Comparison of ENCODE assay signal across 1 cellular context in the genomic region with DNA sequence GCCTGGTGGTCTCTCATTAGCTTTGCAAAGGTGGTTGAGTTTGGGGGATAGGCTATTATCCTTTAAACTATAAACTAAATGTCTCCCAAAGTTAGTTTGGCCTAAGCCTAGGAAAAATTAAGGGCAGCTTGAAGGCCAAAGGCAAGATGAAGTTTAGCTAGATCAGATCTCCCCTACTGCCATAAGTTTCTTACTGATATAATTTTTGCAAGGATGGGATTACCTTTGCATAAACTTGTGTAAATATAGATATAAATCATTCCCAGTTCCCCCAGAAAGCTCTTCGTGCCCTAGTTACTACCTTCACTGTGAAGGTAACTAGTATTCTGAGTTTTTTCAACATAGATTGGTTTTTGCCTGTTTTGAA.
TF ChIP-seq lines count a peak whose summit lies in the region.

No MANE protein-coding gene starts in this region.

TF ChIP-seq in K562, 482 proteins besides CTCF, POLR2A, EP300 and RAD21 (continues in another document):
- no peak for TF ChIP-seq MECOM (CRISPR knock-in tag; IDR thresholded peaks at IDR 0.05)
- peak; percentile 89 for TF ChIP-seq DPF2 (IDR thresholded peaks at IDR 0.05)
- TF ChIP-seq TCFL5 (CRISPR knock-in tag; conservative IDR thresholded peaks at IDR 0.05), result no peak
- peak; percentile 72 for TF ChIP-seq SMARCA4 (IDR thresholded peaks at IDR 0.05)
- TF ChIP-seq TEAD4 (IDR thresholded peaks at IDR 0.05; ENCODE audit: low read length), result peak; percentile 73; the same call in 1 of the 2 replicates
- TF ChIP-seq TEAD4 (CRISPR knock-in tag; IDR thresholded peaks at IDR 0.05; ENCODE audit: borderline replicate concordance), result no peak
- TF ChIP-seq LCOR (CRISPR knock-in tag; IDR thresholded peaks at IDR 0.05), result no peak
- no peak for TF ChIP-seq CEBPG (CRISPR knock-in tag; IDR thresholded peaks at IDR 0.05)
- no peak for TF ChIP-seq CEBPG (tag; conservative IDR thresholded peaks at IDR 0.05 in 1 of 2, IDR thresholded peaks at IDR 0.05 in 1 of 2)
- TF ChIP-seq TEAD1 (CRISPR knock-in tag; IDR thresholded peaks at IDR 0.05), result 0 out of 4 replicates have a peak, but pooled peaks of 1 of the 2 experiments have one; percentile 27
- no peak for TF ChIP-seq ZNF24 (IDR thresholded peaks at IDR 0.05)
- TF ChIP-seq ZKSCAN3 (CRISPR knock-in tag; IDR thresholded peaks at IDR 0.05), result no peak
- TF ChIP-seq NCOR1 (IDR thresholded peaks at IDR 0.05), result 0 out of 2 replicates have a peak, but pooled peaks have one; percentile 4
- TF ChIP-seq SOX6 (IDR thresholded peaks at IDR 0.05), result peak; percentile 19; the same call in 1 of the 2 replicates
- TF ChIP-seq, protein P1, sequence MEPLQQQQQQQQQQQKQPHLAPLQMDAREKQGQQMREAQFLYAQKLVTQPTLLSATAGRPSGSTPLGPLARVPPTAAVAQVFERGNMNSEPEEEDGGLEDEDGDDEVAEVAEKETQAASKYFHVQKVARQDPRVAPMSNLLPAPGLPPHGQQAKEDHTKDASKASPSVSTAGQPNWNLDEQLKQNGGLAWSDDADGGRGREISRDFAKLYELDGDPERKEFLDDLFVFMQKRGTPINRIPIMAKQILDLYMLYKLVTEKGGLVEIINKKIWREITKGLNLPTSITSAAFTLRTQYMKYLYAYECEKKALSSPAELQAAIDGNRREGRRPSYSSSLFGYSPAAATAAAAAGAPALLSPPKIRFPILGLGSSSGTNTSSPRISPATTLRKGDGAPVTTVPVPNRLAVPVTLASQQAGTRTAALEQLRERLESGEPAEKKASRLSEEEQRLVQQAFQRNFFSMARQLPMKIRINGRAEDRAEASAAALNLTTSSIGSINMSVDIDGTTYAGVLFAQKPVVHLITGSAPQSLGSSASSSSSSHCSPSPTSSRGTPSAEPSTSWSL (CRISPR knock-in tag; IDR thresholded peaks at IDR 0.05; ENCODE audit: borderline replicate concordance), result no peak
- 0 out of 2 replicates have a peak, but pooled peaks have one; percentile 30 for TF ChIP-seq LEF1 (IDR thresholded peaks at IDR 0.05)
- TF ChIP-seq, protein P2, sequence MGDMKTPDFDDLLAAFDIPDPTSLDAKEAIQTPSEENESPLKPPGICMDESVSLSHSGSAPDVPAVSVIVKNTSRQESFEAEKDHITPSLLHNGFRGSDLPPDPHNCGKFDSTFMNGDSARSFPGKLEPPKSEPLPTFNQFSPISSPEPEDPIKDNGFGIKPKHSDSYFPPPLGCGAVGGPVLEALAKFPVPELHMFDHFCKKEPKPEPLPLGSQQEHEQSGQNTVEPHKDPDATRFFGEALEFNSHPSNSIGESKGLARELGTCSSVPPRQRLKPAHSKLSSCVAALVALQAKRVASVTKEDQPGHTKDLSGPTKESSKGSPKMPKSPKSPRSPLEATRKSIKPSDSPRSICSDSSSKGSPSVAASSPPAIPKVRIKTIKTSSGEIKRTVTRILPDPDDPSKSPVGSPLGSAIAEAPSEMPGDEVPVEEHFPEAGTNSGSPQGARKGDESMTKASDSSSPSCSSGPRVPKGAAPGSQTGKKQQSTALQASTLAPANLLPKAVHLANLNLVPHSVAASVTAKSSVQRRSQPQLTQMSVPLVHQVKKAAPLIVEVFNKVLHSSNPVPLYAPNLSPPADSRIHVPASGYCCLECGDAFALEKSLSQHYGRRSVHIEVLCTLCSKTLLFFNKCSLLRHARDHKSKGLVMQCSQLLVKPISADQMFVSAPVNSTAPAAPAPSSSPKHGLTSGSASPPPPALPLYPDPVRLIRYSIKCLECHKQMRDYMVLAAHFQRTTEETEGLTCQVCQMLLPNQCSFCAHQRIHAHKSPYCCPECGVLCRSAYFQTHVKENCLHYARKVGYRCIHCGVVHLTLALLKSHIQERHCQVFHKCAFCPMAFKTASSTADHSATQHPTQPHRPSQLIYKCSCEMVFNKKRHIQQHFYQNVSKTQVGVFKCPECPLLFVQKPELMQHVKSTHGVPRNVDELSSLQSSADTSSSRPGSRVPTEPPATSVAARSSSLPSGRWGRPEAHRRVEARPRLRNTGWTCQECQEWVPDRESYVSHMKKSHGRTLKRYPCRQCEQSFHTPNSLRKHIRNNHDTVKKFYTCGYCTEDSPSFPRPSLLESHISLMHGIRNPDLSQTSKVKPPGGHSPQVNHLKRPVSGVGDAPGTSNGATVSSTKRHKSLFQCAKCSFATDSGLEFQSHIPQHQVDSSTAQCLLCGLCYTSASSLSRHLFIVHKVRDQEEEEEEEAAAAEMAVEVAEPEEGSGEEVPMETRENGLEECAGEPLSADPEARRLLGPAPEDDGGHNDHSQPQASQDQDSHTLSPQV (IDR thresholded peaks at IDR 0.05), result 0 out of 2 replicates have a peak, but pooled peaks have one; percentile 16
- TF ChIP-seq ZC3H11A (IDR thresholded peaks at IDR 0.05; ENCODE audit: low read depth, low read length), result no peak
- no peak for TF ChIP-seq SETDB1 (IDR thresholded peaks at IDR 0.05; ENCODE audit: low read length)
- TF ChIP-seq, protein P3, sequence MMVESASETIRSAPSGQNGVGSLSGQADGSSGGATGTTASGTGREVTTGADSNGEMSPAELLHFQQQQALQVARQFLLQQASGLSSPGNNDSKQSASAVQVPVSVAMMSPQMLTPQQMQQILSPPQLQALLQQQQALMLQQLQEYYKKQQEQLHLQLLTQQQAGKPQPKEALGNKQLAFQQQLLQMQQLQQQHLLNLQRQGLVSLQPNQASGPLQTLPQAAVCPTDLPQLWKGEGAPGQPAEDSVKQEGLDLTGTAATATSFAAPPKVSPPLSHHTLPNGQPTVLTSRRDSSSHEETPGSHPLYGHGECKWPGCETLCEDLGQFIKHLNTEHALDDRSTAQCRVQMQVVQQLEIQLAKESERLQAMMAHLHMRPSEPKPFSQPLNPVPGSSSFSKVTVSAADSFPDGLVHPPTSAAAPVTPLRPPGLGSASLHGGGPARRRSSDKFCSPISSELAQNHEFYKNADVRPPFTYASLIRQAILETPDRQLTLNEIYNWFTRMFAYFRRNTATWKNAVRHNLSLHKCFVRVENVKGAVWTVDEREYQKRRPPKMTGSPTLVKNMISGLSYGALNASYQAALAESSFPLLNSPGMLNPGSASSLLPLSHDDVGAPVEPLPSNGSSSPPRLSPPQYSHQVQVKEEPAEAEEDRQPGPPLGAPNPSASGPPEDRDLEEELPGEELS (CRISPR knock-in tag; IDR thresholded peaks at IDR 0.05; ENCODE audit: borderline replicate concordance), result no peak
- no peak for TF ChIP-seq KLF10 (CRISPR knock-in tag; IDR thresholded peaks at IDR 0.05)
- no peak for TF ChIP-seq ILF3 (IDR thresholded peaks at IDR 0.05; ENCODE audit: borderline replicate concordance)
- TF ChIP-seq ARNT (IDR thresholded peaks at IDR 0.05), result no peak
- TF ChIP-seq CCNT2 (IDR thresholded peaks at IDR 0.05; ENCODE audit: borderline replicate concordance, extremely low read depth, insufficient read length, low read depth, low read length), result peak; percentile 45
- TF ChIP-seq CC2D1A (IDR thresholded peaks at IDR 0.05), result no peak
- no peak for TF ChIP-seq ZNF146 (CRISPR knock-in tag; IDR thresholded peaks at IDR 0.05; ENCODE audit: unreplicated experiment)
- TF ChIP-seq CBFA2T3 (IDR thresholded peaks at IDR 0.05), result peak; percentile 68
- peak in 1 of 2 experiments; percentile 35; a peak in 1 of 4 replicates for TF ChIP-seq SRF (CRISPR knock-in tag; IDR thresholded peaks at IDR 0.05)
- TF ChIP-seq, protein P4, sequence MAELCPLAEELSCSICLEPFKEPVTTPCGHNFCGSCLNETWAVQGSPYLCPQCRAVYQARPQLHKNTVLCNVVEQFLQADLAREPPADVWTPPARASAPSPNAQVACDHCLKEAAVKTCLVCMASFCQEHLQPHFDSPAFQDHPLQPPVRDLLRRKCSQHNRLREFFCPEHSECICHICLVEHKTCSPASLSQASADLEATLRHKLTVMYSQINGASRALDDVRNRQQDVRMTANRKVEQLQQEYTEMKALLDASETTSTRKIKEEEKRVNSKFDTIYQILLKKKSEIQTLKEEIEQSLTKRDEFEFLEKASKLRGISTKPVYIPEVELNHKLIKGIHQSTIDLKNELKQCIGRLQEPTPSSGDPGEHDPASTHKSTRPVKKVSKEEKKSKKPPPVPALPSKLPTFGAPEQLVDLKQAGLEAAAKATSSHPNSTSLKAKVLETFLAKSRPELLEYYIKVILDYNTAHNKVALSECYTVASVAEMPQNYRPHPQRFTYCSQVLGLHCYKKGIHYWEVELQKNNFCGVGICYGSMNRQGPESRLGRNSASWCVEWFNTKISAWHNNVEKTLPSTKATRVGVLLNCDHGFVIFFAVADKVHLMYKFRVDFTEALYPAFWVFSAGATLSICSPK (IDR thresholded peaks at IDR 0.05; ENCODE audit: borderline replicate concordance), result no peak
- TF ChIP-seq TAL1 (IDR thresholded peaks at IDR 0.05), result peak; percentile 76
- TF ChIP-seq ZNF584 (CRISPR knock-in tag; IDR thresholded peaks at IDR 0.05; ENCODE audit: low read depth), result no peak
- peak; percentile 68 for TF ChIP-seq ZFX (CRISPR knock-in tag; IDR thresholded peaks at IDR 0.05)
- TF ChIP-seq, protein P5, sequence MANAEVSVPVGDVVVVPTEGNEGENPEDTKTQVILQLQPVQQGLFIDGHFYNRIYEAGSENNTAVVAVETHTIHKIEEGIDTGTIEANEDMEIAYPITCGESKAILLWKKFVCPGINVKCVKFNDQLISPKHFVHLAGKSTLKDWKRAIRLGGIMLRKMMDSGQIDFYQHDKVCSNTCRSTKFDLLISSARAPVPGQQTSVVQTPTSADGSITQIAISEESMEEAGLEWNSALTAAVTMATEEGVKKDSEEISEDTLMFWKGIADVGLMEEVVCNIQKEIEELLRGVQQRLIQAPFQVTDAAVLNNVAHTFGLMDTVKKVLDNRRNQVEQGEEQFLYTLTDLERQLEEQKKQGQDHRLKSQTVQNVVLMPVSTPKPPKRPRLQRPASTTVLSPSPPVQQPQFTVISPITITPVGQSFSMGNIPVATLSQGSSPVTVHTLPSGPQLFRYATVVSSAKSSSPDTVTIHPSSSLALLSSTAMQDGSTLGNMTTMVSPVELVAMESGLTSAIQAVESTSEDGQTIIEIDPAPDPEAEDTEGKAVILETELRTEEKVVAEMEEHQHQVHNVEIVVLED (CRISPR knock-in tag; IDR thresholded peaks at IDR 0.05), result no peak
- TF ChIP-seq, protein P6, sequence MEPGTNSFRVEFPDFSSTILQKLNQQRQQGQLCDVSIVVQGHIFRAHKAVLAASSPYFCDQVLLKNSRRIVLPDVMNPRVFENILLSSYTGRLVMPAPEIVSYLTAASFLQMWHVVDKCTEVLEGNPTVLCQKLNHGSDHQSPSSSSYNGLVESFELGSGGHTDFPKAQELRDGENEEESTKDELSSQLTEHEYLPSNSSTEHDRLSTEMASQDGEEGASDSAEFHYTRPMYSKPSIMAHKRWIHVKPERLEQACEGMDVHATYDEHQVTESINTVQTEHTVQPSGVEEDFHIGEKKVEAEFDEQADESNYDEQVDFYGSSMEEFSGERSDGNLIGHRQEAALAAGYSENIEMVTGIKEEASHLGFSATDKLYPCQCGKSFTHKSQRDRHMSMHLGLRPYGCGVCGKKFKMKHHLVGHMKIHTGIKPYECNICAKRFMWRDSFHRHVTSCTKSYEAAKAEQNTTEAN (CRISPR knock-in tag; IDR thresholded peaks at IDR 0.05), result no peak
- TF ChIP-seq CBFB (CRISPR knock-in tag; IDR thresholded peaks at IDR 0.05), result no peak
- TF ChIP-seq MTA2 (IDR thresholded peaks at IDR 0.05; ENCODE audit: low read depth), result peak; percentile 47
- TF ChIP-seq, protein P7, sequence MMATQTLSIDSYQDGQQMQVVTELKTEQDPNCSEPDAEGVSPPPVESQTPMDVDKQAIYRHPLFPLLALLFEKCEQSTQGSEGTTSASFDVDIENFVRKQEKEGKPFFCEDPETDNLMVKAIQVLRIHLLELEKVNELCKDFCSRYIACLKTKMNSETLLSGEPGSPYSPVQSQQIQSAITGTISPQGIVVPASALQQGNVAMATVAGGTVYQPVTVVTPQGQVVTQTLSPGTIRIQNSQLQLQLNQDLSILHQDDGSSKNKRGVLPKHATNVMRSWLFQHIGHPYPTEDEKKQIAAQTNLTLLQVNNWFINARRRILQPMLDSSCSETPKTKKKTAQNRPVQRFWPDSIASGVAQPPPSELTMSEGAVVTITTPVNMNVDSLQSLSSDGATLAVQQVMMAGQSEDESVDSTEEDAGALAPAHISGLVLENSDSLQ (IDR thresholded peaks at IDR 0.05), result 0 out of 2 replicates have a peak, but pooled peaks have one; percentile 11
- TF ChIP-seq POLR2H (tag; IDR thresholded peaks at IDR 0.05; ENCODE audit: low read depth), result peak; percentile 33; the same call in 1 of the 2 replicates
- TF ChIP-seq ZNF696 (CRISPR knock-in tag; conservative IDR thresholded peaks at IDR 0.05), result no peak
- peak; percentile 38; the same call in 1 of the 2 replicates for TF ChIP-seq NCOA1 (IDR thresholded peaks at IDR 0.05; ENCODE audit: low read depth)
- TF ChIP-seq, protein P8, sequence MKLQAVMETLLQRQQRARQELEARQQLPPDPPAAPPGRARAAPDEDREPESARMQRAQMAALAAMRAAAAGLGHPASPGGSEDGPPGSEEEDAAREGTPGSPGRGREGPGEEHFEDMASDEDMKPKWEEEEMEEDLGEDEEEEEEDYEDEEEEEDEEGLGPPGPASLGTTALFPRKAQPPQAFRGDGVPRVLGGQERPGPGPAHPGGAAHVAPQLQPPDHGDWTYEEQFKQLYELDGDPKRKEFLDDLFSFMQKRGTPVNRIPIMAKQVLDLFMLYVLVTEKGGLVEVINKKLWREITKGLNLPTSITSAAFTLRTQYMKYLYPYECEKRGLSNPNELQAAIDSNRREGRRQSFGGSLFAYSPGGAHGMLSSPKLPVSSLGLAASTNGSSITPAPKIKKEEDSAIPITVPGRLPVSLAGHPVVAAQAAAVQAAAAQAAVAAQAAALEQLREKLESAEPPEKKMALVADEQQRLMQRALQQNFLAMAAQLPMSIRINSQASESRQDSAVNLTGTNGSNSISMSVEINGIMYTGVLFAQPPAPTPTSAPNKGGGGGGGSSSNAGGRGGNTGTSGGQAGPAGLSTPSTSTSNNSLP (IDR thresholded peaks at IDR 0.05; ENCODE audit: borderline replicate concordance, low read depth, low read length), result 0 out of 2 replicates have a peak, but pooled peaks have one; percentile 8
- no peak for TF ChIP-seq ASH1L (IDR thresholded peaks at IDR 0.05; ENCODE audit: borderline replicate concordance, low read depth, partially characterized antibody)
- TF ChIP-seq TCF3 (CRISPR knock-in tag; IDR thresholded peaks at IDR 0.05), result peak; percentile 61
